Comparison of ENCODE assay signal across 1 cellular context in the genomic region with DNA sequence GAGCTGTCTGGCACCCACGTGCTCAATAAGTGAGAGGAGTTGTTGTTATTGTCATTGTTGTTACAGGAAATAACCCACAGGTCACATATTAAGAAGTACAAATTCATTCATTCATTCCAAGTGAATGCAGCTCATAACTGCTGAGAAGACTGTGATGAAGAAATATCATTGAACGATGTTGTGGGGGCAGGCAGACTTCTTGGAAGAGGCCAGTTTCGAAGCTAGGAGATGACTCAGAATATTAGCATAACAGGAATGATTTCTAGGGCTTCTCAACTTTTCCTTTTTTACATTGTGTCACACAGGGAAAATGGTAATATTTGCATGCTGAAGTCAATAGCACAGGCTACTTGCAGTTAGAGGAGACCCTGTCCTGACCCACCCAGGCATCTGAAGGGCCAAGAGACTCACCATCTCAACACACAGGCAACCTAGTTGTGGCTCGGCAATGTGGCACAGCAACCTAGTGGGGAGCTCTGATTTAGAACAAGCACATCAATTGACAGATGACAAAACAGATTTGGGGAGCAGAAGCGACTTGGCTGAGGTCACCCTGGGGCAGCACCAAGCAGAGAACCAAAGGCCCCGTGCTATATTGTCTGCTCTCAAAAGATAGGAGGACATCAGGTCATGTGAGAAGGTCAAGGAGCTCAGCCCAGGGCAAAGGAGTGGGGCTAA.
TF ChIP-seq lines count a peak whose summit lies in the region.

No MANE protein-coding gene starts in this region.

TF ChIP-seq in GM23338, 12 proteins besides CTCF, POLR2A, EP300 and RAD21 (continued from another document):
- no peak for TF ChIP-seq REST (IDR thresholded peaks at IDR 0.05; ENCODE audit: unreplicated experiment)
- TF ChIP-seq ZNF331 (CRISPR knock-in tag; IDR thresholded peaks at IDR 0.05; ENCODE audit: low read depth) = no peak
- TF ChIP-seq EZH2 (IDR thresholded peaks at IDR 0.05; ENCODE audit: low read depth, unreplicated experiment) = no peak
- TF ChIP-seq POLR2AphosphoS5 (IDR thresholded peaks at IDR 0.05; ENCODE audit: low read depth) = no peak
- TF ChIP-seq EZH2phosphoT487 (IDR thresholded peaks at IDR 0.05; ENCODE audit: unreplicated experiment) = no peak
- TF ChIP-seq, protein P1, sequence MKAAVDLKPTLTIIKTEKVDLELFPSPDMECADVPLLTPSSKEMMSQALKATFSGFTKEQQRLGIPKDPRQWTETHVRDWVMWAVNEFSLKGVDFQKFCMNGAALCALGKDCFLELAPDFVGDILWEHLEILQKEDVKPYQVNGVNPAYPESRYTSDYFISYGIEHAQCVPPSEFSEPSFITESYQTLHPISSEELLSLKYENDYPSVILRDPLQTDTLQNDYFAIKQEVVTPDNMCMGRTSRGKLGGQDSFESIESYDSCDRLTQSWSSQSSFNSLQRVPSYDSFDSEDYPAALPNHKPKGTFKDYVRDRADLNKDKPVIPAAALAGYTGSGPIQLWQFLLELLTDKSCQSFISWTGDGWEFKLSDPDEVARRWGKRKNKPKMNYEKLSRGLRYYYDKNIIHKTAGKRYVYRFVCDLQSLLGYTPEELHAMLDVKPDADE (IDR thresholded peaks at IDR 0.05) = no peak
- TF ChIP-seq STAT1 (IDR thresholded peaks at IDR 0.05; ENCODE audit: unreplicated experiment) = no peak
- no peak for TF ChIP-seq JUNB (IDR thresholded peaks at IDR 0.05; ENCODE audit: unreplicated experiment)
- TF ChIP-seq, protein P2, sequence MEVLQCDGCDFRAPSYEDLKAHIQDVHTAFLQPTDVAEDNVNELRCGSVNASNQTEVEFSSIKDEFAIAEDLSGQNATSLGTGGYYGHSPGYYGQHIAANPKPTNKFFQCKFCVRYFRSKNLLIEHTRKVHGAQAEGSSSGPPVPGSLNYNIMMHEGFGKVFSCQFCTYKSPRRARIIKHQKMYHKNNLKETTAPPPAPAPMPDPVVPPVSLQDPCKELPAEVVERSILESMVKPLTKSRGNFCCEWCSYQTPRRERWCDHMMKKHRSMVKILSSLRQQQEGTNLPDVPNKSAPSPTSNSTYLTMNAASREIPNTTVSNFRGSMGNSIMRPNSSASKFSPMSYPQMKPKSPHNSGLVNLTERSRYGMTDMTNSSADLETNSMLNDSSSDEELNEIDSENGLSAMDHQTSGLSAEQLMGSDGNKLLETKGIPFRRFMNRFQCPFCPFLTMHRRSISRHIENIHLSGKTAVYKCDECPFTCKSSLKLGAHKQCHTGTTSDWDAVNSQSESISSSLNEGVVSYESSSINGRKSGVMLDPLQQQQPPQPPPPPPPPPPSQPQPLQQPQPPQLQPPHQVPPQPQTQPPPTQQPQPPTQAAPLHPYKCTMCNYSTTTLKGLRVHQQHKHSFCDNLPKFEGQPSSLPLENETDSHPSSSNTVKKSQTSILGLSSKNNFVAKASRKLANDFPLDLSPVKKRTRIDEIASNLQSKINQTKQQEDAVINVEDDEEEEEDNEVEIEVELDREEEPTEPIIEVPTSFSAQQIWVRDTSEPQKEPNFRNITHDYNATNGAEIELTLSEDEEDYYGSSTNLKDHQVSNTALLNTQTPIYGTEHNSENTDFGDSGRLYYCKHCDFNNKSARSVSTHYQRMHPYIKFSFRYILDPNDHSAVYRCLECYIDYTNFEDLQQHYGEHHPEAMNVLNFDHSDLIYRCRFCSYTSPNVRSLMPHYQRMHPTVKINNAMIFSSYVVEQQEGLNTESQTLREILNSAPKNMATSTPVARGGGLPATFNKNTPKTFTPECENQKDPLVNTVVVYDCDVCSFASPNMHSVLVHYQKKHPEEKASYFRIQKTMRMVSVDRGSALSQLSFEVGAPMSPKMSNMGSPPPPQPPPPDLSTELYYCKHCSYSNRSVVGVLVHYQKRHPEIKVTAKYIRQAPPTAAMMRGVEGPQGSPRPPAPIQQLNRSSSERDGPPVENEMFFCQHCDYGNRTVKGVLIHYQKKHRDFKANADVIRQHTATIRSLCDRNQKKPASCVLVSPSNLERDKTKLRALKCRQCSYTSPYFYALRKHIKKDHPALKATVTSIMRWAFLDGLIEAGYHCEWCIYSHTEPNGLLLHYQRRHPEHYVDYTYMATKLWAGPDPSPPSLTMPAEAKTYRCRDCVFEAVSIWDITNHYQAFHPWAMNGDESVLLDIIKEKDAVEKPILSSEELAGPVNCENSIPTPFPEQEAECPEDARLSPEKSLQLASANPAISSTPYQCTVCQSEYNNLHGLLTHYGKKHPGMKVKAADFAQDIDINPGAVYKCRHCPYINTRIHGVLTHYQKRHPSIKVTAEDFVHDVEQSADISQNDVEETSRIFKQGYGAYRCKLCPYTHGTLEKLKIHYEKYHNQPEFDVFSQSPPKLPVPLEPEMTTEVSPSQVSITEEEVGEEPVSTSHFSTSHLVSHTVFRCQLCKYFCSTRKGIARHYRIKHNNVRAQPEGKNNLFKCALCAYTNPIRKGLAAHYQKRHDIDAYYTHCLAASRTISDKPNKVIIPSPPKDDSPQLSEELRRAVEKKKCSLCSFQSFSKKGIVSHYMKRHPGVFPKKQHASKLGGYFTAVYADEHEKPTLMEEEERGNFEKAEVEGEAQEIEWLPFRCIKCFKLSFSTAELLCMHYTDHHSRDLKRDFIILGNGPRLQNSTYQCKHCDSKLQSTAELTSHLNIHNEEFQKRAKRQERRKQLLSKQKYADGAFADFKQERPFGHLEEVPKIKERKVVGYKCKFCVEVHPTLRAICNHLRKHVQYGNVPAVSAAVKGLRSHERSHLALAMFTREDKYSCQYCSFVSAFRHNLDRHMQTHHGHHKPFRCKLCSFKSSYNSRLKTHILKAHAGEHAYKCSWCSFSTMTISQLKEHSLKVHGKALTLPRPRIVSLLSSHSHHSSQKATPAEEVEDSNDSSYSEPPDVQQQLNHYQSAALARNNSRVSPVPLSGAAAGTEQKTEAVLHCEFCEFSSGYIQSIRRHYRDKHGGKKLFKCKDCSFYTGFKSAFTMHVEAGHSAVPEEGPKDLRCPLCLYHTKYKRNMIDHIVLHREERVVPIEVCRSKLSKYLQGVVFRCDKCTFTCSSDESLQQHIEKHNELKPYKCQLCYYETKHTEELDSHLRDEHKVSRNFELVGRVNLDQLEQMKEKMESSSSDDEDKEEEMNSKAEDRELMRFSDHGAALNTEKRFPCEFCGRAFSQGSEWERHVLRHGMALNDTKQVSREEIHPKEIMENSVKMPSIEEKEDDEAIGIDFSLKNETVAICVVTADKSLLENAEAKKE (CRISPR knock-in tag; IDR thresholded peaks at IDR 0.05) = no peak
